8 cellular contexts compared by ENCODE assay signal in the genomic region with DNA sequence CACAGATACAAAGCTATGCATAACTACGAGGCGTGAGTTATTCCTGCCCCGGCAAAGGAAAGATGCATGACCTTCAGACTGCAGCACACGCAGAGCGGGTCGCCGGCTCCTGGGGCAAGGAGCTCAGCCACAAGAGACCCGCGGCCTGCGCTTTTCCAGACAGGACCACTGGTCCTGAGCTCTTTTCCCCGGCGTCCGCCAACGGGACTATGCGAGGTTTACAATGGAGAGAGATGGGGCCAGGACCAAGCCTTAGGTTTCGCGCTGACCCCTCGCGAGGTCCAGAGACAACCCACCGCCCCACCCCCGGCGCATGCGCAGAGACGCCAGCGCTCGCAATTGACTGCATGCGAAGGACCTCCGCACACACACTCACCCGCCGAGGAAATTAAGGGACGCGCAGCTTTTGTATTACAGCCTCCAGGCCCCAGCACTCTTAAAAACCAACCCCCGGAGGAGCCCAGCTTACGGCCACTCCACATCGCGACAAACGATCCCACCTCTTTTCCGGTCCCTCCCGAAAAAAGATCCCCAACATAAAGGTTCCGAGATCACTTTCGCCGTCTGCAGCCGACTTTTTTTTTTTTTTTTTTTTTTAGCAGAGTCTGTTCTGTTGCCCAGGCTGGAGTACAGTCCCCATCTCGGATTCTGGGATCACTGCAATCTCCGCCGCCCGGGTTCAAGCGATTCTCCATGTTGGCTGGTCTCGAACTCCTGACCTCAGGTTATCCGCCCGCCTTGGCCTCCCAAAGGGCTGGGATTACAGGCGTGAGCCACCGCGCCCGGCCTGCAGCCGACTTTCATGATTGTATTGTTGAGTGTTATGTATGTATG. TPM values are rescaled to one million over a fixed set of nuclear protein-coding genes. Genes with fewer than 3 reads are reported as not detected.
DNase-seq lines count a peak whose midpoint lies in the region; ATAC-seq and TF ChIP-seq lines count a peak whose summit lies in the region.

A gene with protein sequence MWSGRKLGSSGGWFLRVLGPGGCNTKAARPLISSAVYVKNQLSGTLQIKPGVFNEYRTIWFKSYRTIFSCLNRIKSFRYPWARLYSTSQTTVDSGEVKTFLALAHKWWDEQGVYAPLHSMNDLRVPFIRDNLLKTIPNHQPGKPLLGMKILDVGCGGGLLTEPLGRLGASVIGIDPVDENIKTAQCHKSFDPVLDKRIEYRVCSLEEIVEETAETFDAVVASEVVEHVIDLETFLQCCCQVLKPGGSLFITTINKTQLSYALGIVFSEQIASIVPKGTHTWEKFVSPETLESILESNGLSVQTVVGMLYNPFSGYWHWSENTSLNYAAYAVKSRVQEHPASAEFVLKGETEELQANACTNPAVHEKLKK (minus strand): TSS at position 498 of the 834 bp plus-strand sequence. CDS start 16 bp downstream, at position 482.

- DNase-seq in Daoy (ENCODE audit: low read depth) (peak; percentile 82), KG1 (lab: John Stamatoyannopoulos, UW) (peak; percentile 66), RWPE2 (ENCODE audit: low spot score) (peak; percentile 76), activated gamma-delta T cell (lab: John Stamatoyannopoulos, UW) (peak; percentile 47), foreskin fibroblast (peak; percentile 52 to 83), neural crest cell (ENCODE audit: low read depth, low spot score) (peak; percentile 89), stomach (peak; percentile 64)

- 6 to 15% (median 10%) methylated on average over 41 to 56 of the region's 56 CpGs for WGBS in stomach, 5 donors

- peaks cover 17% of the 10 kb centered on the region for H3K4me1 Mint-ChIP-seq in neural crest cell

- no peaks in the 10 kb centered on the region for H3K27me3 Mint-ChIP-seq in neural crest cell (ENCODE audit: low read depth)

- intact Hi-C loops in stomach (cut with DNase I; ENCODE audit: low total_unique reads), result no loop called here

- H3K9me3 ChIP-seq in RWPE2 (ENCODE audit: severe bottlenecking) (no peaks in the 10 kb centered on the region), stomach (no peaks in the 10 kb centered on the region)

- H3K27ac Mint-ChIP-seq in neural crest cell (ENCODE audit: unreplicated experiment), result peak within 1 kb of the TSS; percentile 95

- H3K9me3 Mint-ChIP-seq in neural crest cell, result no peaks in the 10 kb centered on the region

- H3K27me3 ChIP-seq in RWPE2 (ENCODE audit: insufficient read depth, poor library complexity, severe bottlenecking) (no peaks in the 10 kb centered on the region), stomach (no peaks in the 10 kb centered on the region)

- no peaks in the 10 kb centered on the region for H3K36me3 Mint-ChIP-seq in neural crest cell (ENCODE audit: low read depth)

- H3K4me3 ChIP-seq in RWPE2 (ENCODE audit: severe bottlenecking) (peak within 1 kb of the TSS; percentile 73), foreskin fibroblast (ENCODE audit: low read depth in 1 of 2, low read length in 2 of 2) (peak within 1 kb of the TSS; percentile 92), stomach (peak within 1 kb of the TSS; percentile 62 to 93 (median 74))

- H3K4me3 Mint-ChIP-seq in neural crest cell, result peak within 1 kb of the TSS; percentile 97

- no peak for TF ChIP-seq POLR2A in stomach (IDR thresholded peaks at IDR 0.05)

- H3K27ac ChIP-seq in RWPE2 (ENCODE audit: poor library complexity, severe bottlenecking) (peak within 1 kb of the TSS; percentile 63), stomach (peak within 1 kb of the TSS; percentile 74 to 85 (median 84))

- H3K36me3 ChIP-seq in RWPE2 (ENCODE audit: low read depth) (peaks cover 14% of the 10 kb centered on the region), stomach (peaks cover 0 to 20% (median 18%) of the 10 kb centered on the region in 4 donors)

- peak; percentile 65 for ATAC-seq in GM21737 (IDR thresholded peaks at IDR 0.05; ENCODE audit: unreplicated experiment)
- ATAC-seq in RWPE2 (ENCODE audit: low read depth), result peak; percentile 86

- H3K4me1 ChIP-seq in RWPE2 (ENCODE audit: insufficient read depth, poor library complexity, severe bottlenecking) (peaks cover 2% of the 10 kb centered on the region), stomach (peaks cover 4 to 12% (median 5%) of the 10 kb centered on the region in 4 donors)

- TF ChIP-seq EP300 in stomach (IDR thresholded peaks at IDR 0.05), result no peak

- TF ChIP-seq CTCF in RWPE2 (IDR thresholded peaks at IDR 0.05; ENCODE audit: poor library complexity, severe bottlenecking), result no peak
- TF ChIP-seq CTCF in foreskin fibroblast (IDR thresholded peaks at IDR 0.05; ENCODE audit: low read depth, low read length), result no peak
- no peak for TF ChIP-seq CTCF in neural crest cell (conservative IDR thresholded peaks at IDR 0.05)
- TF ChIP-seq CTCF in stomach (IDR thresholded peaks at IDR 0.05), result no peak

RNA-seq across cellular contexts. Expression of the gene that starts here (rescaled TPM):
- total RNA-seq in Daoy (2014; rRNA removed; shearing (Covaris generic)), result 12.9 and 27.3 TPM in 2 replicates
- 10.9 and 13.5 TPM in 2 replicates for total RNA-seq in neural crest cell
- 1 to 10 TPM in 2 of 5 donors, under 1 TPM in 1, not detected in 2; 0.58 to 4.4 (median 4.0) TPM for total RNA-seq in stomach
- 10 to 100 TPM in 2 of 3 donors, 1 to 10 TPM in 1; 8.6 to 11.4 (median 10.5) TPM for polyA plus RNA-seq in stomach

Comparison
In these comparisons a context has a peak if more than half of its experiments do, and no peak if none do; other contexts are left out.
1. Peak in every context shown above with its lines: DNase-seq, ATAC-seq, H3K4me3 ChIP-seq and H3K27ac ChIP-seq.